In the genomic region with DNA sequence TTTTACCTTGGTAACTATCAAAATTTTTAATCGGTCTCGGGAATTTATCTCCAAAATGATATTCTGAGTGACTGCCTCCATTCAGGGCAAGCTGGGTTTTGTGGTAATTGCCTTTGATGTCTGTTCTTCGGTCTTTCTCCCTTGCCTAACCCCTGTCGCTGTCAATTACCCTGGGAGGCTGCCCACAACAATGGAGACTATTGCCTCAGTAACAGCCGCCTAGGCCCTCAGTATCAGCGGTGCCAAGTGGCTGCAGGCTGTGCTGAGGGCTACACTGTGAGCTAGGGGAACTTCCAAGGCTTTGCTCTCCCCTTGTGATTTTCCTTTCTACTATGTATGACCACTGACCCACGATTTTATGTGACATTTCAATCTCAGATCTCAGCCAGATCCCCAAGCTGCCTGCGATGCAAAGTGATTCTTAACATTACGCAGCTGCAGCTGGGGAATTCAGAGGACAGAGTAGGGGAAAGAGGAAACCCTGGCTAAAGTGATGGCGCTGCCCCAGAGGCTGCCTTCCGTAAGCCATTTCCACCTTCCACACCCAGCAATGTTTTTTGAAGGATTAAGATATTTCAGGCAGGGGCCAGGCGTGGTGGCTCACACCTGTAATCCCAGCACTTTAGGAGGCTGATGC, we compare ENCODE assay signal across 9 cellular contexts. TPM values are rescaled to one million over a fixed set of nuclear protein-coding genes. Genes with fewer than 3 reads are reported as not detected.
DNase-seq lines count a peak whose midpoint lies in the region; ATAC-seq and TF ChIP-seq lines count a peak whose summit lies in the region.
"Had no signal": no experiment of that assay in that cellular context is flagged by ENCODE, and none has a peak within 500 bp of the region (broad histone marks: within the 10 kb centered on the region; RNA-seq: fewer than 3 reads in every experiment).

No MANE protein-coding gene starts in this region.

- H3K27me3 ChIP-seq in endodermal cell (ENCODE audit: control insufficient read depth, insufficient read depth, low read length, poor library complexity, severe bottlenecking) (no peaks in the 10 kb centered on the region), osteoblast (ENCODE audit: insufficient read depth, low read length) (no peaks in the 10 kb centered on the region)
- H3K27me3 ChIP-seq: stomach had no signal

- TF ChIP-seq CTCF in endodermal cell (conservative IDR thresholded peaks at IDR 0.05) (no peak), osteoblast (IDR thresholded peaks at IDR 0.05; ENCODE audit: extremely low read depth, low read depth, low read length) (no peak), GM20000 (IDR thresholded peaks at IDR 0.05; ENCODE audit: extremely low read depth, missing control alignments) (no peak)

- H3K9me3 ChIP-seq in endodermal cell (ENCODE audit: control insufficient read depth, low read length) (no peaks in the 10 kb centered on the region), osteoblast (ENCODE audit: low read depth, low read length) (no peaks in the 10 kb centered on the region)
- H3K9me3 ChIP-seq: stomach had no signal

- 36 to 55% methylated on average over 10 to 12 of the region's 12 CpGs for WGBS in endodermal cell (ENCODE audit: insufficient coverage in 1 of 2, insufficient read length in 1 of 2), 2 experiments

- H3K4me3 ChIP-seq in endodermal cell (ENCODE audit: low read length) (no peak overlapping the region), osteoblast (ENCODE audit: insufficient read depth, low read length) (peak overlapping the region; percentile 33)
- H3K4me3 ChIP-seq: stomach had no signal

- H2AFZ ChIP-seq in osteoblast (ENCODE audit: low read length), result peak overlapping the region; percentile 85

- H4K20me1 ChIP-seq in osteoblast (ENCODE audit: insufficient read depth, low read length), result no peaks in the 10 kb centered on the region

- no peak for ATAC-seq in GM21390 (IDR thresholded peaks at IDR 0.05; ENCODE audit: unreplicated experiment)

- no peaks in the 10 kb centered on the region for H3K9me3 Mint-ChIP-seq in endodermal cell

- no peaks in the 10 kb centered on the region for H3K27me3 Mint-ChIP-seq in endodermal cell (ENCODE audit: insufficient read depth)

- H3K27ac ChIP-seq in endodermal cell (ENCODE audit: low read depth, low read length), result peak overlapping the region; percentile 57
- no peak overlapping the region for H3K27ac ChIP-seq in osteoblast (ENCODE audit: low read depth, low read length)
- H3K27ac ChIP-seq: stomach had no signal

- no peak overlapping the region for H3K4me3 Mint-ChIP-seq in endodermal cell

- H3K4me2 ChIP-seq in osteoblast (ENCODE audit: insufficient read depth, low read length), result peak overlapping the region; percentile 55

- H3K36me3 ChIP-seq in endodermal cell (ENCODE audit: control insufficient read depth, insufficient read depth, low read length) (no peaks in the 10 kb centered on the region), osteoblast (ENCODE audit: insufficient read depth, low read length) (no peaks in the 10 kb centered on the region)
- H3K36me3 ChIP-seq: stomach had no signal

- peak; percentile 7 for DNase-seq in EH (ENCODE audit: low read depth)
- peak; percentile 44 for DNase-seq in NCI-H2081 treated with DMSO at 0.1 percent for 48 hours (lab: John Stamatoyannopoulos, UW)
- DNase-seq in endodermal cell, result peak; percentile 78
- DNase-seq in osteoblast (ENCODE audit: insufficient read length, low spot score, missing footprints), result no peak
- no peak for DNase-seq in GM20000 (ENCODE audit: low spot score)
- no peak for DNase-seq in T-helper 9 cell
- DNase-seq: stomach had no signal

- peaks cover 16% of the 10 kb centered on the region for H3K4me1 Mint-ChIP-seq in endodermal cell

- H3K79me2 ChIP-seq in osteoblast (ENCODE audit: insufficient read depth, low read length), result no peaks in the 10 kb centered on the region

- H3K36me3 Mint-ChIP-seq in endodermal cell (ENCODE audit: low read depth), result no peaks in the 10 kb centered on the region

- peak overlapping the region; percentile 9 for H3K27ac Mint-ChIP-seq in endodermal cell

- no peak overlapping the region for H3K9ac ChIP-seq in endodermal cell (ENCODE audit: extremely low read depth, low read length, poor library complexity, severe bottlenecking)

- H3K4me1 ChIP-seq in endodermal cell (ENCODE audit: control insufficient read depth, insufficient read depth, low read length), result no peaks in the 10 kb centered on the region
- no peaks in the 10 kb centered on the region for H3K4me1 ChIP-seq in osteoblast (ENCODE audit: insufficient read depth, low read length)

RNA-seq across cellular contexts. Expression of gene REST, which starts 36.2 kb away (rescaled TPM):
- total RNA-seq in endodermal cell, result 10 to 100 TPM; 88.2 to 92.2 TPM
- polyA plus RNA-seq in endodermal cell (2013, experiment 1 of 2), result 27.2 TPM
- 31.7 TPM for polyA plus RNA-seq in endodermal cell (2013, experiment 2 of 2)
- 49.2 and 50.7 TPM in 2 replicates for total RNA-seq in osteoblast

RNA-seq across cellular contexts. Expression of gene SPINK2, which starts 50.0 kb away (rescaled TPM):
- total RNA-seq in endodermal cell (under 1 TPM; 0.59 to 0.62 TPM), osteoblast (not detected in 2 replicates)
- polyA plus RNA-seq in endodermal cell (2013, experiment 1 of 2), result not detected
- 0.70 TPM for polyA plus RNA-seq in endodermal cell (2013, experiment 2 of 2)
- total RNA-seq: glomerular endothelial cell had no signal

Comparison
In these comparisons a context has a peak if more than half of its experiments do, and no peak if none do; other contexts are left out.
1. DNase-seq: peak in EH (single experiment), NCI-H2081 treated with DMSO at 0.1 percent for 48 hours (single experiment) and endodermal cell (single experiment); none in osteoblast (single experiment), GM20000 (single experiment) and T-helper 9 cell (single experiment).